ENCODE assay signal across 21 cellular contexts in the genomic region with DNA sequence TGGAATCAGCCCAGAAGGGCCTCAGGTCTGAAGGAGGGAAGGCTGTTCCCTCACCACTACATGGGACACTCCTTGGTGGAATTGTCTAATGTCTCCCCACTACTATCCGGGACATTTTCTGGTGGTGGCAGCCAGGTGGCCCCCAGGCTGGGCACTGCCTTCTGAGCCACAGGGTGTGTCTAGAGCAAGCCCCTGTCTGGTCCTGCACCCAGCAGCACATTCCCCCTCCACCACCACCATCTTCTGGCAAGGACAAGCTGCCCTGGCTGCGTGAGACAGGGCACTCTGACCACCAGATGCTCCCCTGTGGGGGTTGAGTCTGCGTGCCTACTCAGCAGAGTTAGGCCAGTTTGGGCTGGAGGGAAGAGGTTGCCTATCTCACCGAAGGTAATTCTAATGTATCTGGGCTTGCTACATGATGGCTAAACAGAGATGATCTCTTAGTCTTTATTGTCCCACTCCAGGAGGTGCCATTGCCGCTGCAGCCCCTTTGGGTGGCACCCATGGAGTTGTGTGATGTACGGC.
A peak's percentile ranks its signal among the peaks of the same experiment; 100 is the strongest.
DNase-seq lines count a peak whose midpoint lies in the region; ATAC-seq lines count a peak whose summit lies in the region.
"Had no signal": no experiment of that assay in that cellular context is flagged by ENCODE, and none has a peak within 500 bp of the region (broad histone marks: within the 10 kb centered on the region; RNA-seq: fewer than 3 reads in every experiment).

No MANE protein-coding gene starts in this region.

- no peaks in the 10 kb centered on the region for H3K36me3 Mint-ChIP-seq in CD4-positive, CD25-positive, alpha-beta regulatory T cell
- no peaks in the 10 kb centered on the region for H3K36me3 Mint-ChIP-seq in T-helper 17 cell (ENCODE audit: low read depth)
- peaks cover 37% of the 10 kb centered on the region for H3K36me3 Mint-ChIP-seq in activated naive CD4-positive, alpha-beta T cell treated with anti-CD3 and anti-CD28 coated beads, Interleukin-2, amount 10 ng/mL, durations not matched to agents 7 days and 5 days
- H3K36me3 Mint-ChIP-seq in stimulated activated naive B cell treated with anti-CD40 and anti-IgM and Interleukin-4, amounts not matched to agents 10 μg/mL and 1 μg/mL and 100 μg/mL, for 72 hours: no peaks in the 10 kb centered on the region
- H3K36me3 Mint-ChIP-seq: memory B cell had no signal

- peak overlapping the region in 2 of 3 donors; percentile 26 to 87 for H3K27ac Mint-ChIP-seq in CD4-positive, CD25-positive, alpha-beta regulatory T cell
- peak overlapping the region; percentile 84 for H3K27ac Mint-ChIP-seq in T-helper 17 cell
- H3K27ac Mint-ChIP-seq in activated naive CD4-positive, alpha-beta T cell treated with anti-CD3 and anti-CD28 coated beads, Interleukin-2, amount 10 ng/mL, durations not matched to agents 7 days and 5 days: no peak overlapping the region
- no peak overlapping the region for H3K27ac Mint-ChIP-seq in stimulated activated naive B cell treated with anti-CD40 and anti-IgM and Interleukin-4, amounts not matched to agents 10 μg/mL and 1 μg/mL and 100 μg/mL, for 72 hours
- H3K27ac Mint-ChIP-seq: HFFc6, memory B cell, nephron progenitor cell had no signal

- ATAC-seq in CD4-positive, CD25-positive, alpha-beta regulatory T cell (ENCODE audit: low read depth in 2 of 2): no peak
- ATAC-seq in T-helper 17 cell (no peak), HG03460 (IDR thresholded peaks at IDR 0.05; ENCODE audit: unreplicated experiment) (no peak)
- no peak for ATAC-seq in stimulated activated naive B cell treated with anti-CD40 and anti-IgM and Interleukin-4, amounts not matched to agents 10 μg/mL and 1 μg/mL and 100 μg/mL, for 72 hours (replicated peaks)

- no peak overlapping the region for H3K4me3 Mint-ChIP-seq in CD4-positive, CD25-positive, alpha-beta regulatory T cell
- H3K4me3 Mint-ChIP-seq in T-helper 17 cell: no peak overlapping the region
- no peak overlapping the region for H3K4me3 Mint-ChIP-seq in activated naive CD4-positive, alpha-beta T cell treated with anti-CD3 and anti-CD28 coated beads, Interleukin-2, amount 10 ng/mL, durations not matched to agents 7 days and 5 days
- H3K4me3 Mint-ChIP-seq in stimulated activated naive B cell treated with anti-CD40 and anti-IgM and Interleukin-4, amounts not matched to agents 10 μg/mL and 1 μg/mL and 100 μg/mL, for 72 hours: no peak overlapping the region
- H3K4me3 Mint-ChIP-seq: HFFc6, memory B cell, nephron progenitor cell had no signal

- H3K27me3 ChIP-seq in CD4-positive, CD25-positive, alpha-beta regulatory T cell (ENCODE audit: control insufficient read depth, insufficient read depth, low read length): no peaks in the 10 kb centered on the region
- H3K27me3 ChIP-seq in layer of hippocampus (ENCODE audit: control insufficient read depth, insufficient read depth, low read length): no peaks in the 10 kb centered on the region
- H3K27me3 ChIP-seq: ascending aorta, thyroid gland had no signal

- H3K27ac ChIP-seq in CD4-positive, CD25-positive, alpha-beta regulatory T cell (ENCODE audit: insufficient read depth, low read length, poor library complexity, severe bottlenecking): no peak overlapping the region
- H3K27ac ChIP-seq in layer of hippocampus (ENCODE audit: low read depth, low read length) (peak overlapping the region; percentile 39), skin epidermis (peak overlapping the region in 16 of 21 experiments; percentile 1 to 76 (median 44))
- H3K27ac ChIP-seq: thyroid gland had no signal

- H3K4me3 ChIP-seq in CD4-positive, CD25-positive, alpha-beta regulatory T cell (ENCODE audit: low read depth, low read length): no peak overlapping the region
- H3K4me3 ChIP-seq in skin epidermis: peak overlapping the region in 1 of 7 experiments; percentile 8
- H3K4me3 ChIP-seq: thyroid gland had no signal

- H3K9me3 Mint-ChIP-seq in CD4-positive, CD25-positive, alpha-beta regulatory T cell: no peaks in the 10 kb centered on the region
- no peaks in the 10 kb centered on the region for H3K9me3 Mint-ChIP-seq in activated naive CD4-positive, alpha-beta T cell treated with anti-CD3 and anti-CD28 coated beads, Interleukin-2, amount 10 ng/mL, durations not matched to agents 7 days and 5 days
- no peaks in the 10 kb centered on the region for H3K9me3 Mint-ChIP-seq in stimulated activated naive B cell treated with anti-CD40 and anti-IgM and Interleukin-4, amounts not matched to agents 10 μg/mL and 1 μg/mL and 100 μg/mL, for 72 hours
- H3K9me3 Mint-ChIP-seq: HFFc6, memory B cell, nephron progenitor cell had no signal

- H3K9me3 ChIP-seq in CD4-positive, CD25-positive, alpha-beta regulatory T cell (ENCODE audit: control insufficient read depth in 2 of 2, low read length in 2 of 2): no peaks in the 10 kb centered on the region
- no peaks in the 10 kb centered on the region for H3K9me3 ChIP-seq in T-helper 17 cell (ENCODE audit: control insufficient read depth, low read length, poor library complexity, severe bottlenecking)
- H3K9me3 ChIP-seq: ascending aorta, thyroid gland had no signal

- H3K27me3 Mint-ChIP-seq in CD4-positive, CD25-positive, alpha-beta regulatory T cell: no peaks in the 10 kb centered on the region
- no peaks in the 10 kb centered on the region for H3K27me3 Mint-ChIP-seq in T-helper 17 cell
- H3K27me3 Mint-ChIP-seq in activated naive CD4-positive, alpha-beta T cell treated with anti-CD3 and anti-CD28 coated beads, Interleukin-2, amount 10 ng/mL, durations not matched to agents 7 days and 5 days: no peaks in the 10 kb centered on the region
- no peaks in the 10 kb centered on the region for H3K27me3 Mint-ChIP-seq in stimulated activated naive B cell treated with anti-CD40 and anti-IgM and Interleukin-4, amounts not matched to agents 10 μg/mL and 1 μg/mL and 100 μg/mL, for 72 hours
- H3K27me3 Mint-ChIP-seq: memory B cell had no signal

- peaks cover 6% of the 10 kb centered on the region for H3K4me1 ChIP-seq in CD4-positive, CD25-positive, alpha-beta regulatory T cell (ENCODE audit: control insufficient read depth, insufficient read depth, low read length, poor library complexity, severe bottlenecking)
- H3K4me1 ChIP-seq: thyroid gland had no signal

- DNase-seq in CD4-positive, CD25-positive, alpha-beta regulatory T cell: no peak
- DNase-seq in T-helper 17 cell (no peak), AG08396 (ENCODE audit: low spot score) (no peak)
- no peak for DNase-seq in activated naive CD4-positive, alpha-beta T cell treated with anti-CD3 and anti-CD28 coated beads, Interleukin-2, amount 10 ng/mL, durations not matched to agents 7 days and 5 days
- DNase-seq in stimulated activated naive B cell treated with anti-CD40 and anti-IgM and Interleukin-4, amounts not matched to agents 10 μg/mL and 1 μg/mL and 100 μg/mL, for 72 hours: no peak
- DNase-seq: activated CD4-positive, alpha-beta T cell treated with anti-CD3 and anti-CD28 coated beads, Interleukin-2, amount 50 U/mL, for 1 hour; activated gamma-delta T cell treated with Interleukin-2 at 50 U/mL for 16 hours; COR-L47; HFFc6; Karpas-422; NCI-H1092; NCI-H510A treated with DMSO at 0.1 percent for 48 hours; nephron progenitor cell; SHP77 treated with DMSO at 0.1 percent for 48 hours; T-helper 1 cell; thyroid gland had no signal

- CTCF ChIA-PET in activated naive CD4-positive, alpha-beta T cell treated with anti-CD3 and anti-CD28 coated beads, Interleukin-2, amount 10 ng/mL, durations not matched to agents 7 days and 5 days (lab: Charles Lee): interaction anchor here (1.1 to 1.3 kb wide), 2 partner anchors 9 to 14 kb away, joined by 3 read pairs; no protein-coding TSS in a partner anchor

- no peaks in the 10 kb centered on the region for H3K36me3 ChIP-seq in CD4-positive, CD25-positive, alpha-beta regulatory T cell (ENCODE audit: control insufficient read depth, insufficient read depth, low read length)
- H3K36me3 ChIP-seq: ascending aorta, thyroid gland had no signal

- H3K4me1 Mint-ChIP-seq in CD4-positive, CD25-positive, alpha-beta regulatory T cell: peaks cover 0 to 19% (median 7%) of the 10 kb centered on the region in 4 donors
- H3K4me1 Mint-ChIP-seq in T-helper 17 cell: peaks cover 9% of the 10 kb centered on the region
- H3K4me1 Mint-ChIP-seq in activated naive CD4-positive, alpha-beta T cell treated with anti-CD3 and anti-CD28 coated beads, Interleukin-2, amount 10 ng/mL, durations not matched to agents 7 days and 5 days: peaks cover 17% of the 10 kb centered on the region
- H3K4me1 Mint-ChIP-seq in stimulated activated naive B cell treated with anti-CD40 and anti-IgM and Interleukin-4, amounts not matched to agents 10 μg/mL and 1 μg/mL and 100 μg/mL, for 72 hours: peaks cover 14 to 18% of the 10 kb centered on the region in 2 donors

Comparison
In these comparisons a context has a peak if more than half of its experiments do, and no peak if none do; other contexts are left out.
1. H3K27ac Mint-ChIP-seq: peak in CD4-positive, CD25-positive, alpha-beta regulatory T cell (2 of 3) and T-helper 17 cell (single experiment); none in activated naive CD4-positive, alpha-beta T cell treated with anti-CD3 and anti-CD28 coated beads, Interleukin-2, amount 10 ng/mL, durations not matched to agents 7 days and 5 days (single experiment) and stimulated activated naive B cell treated with anti-CD40 and anti-IgM and Interleukin-4, amounts not matched to agents 10 μg/mL and 1 μg/mL and 100 μg/mL, for 72 hours (single experiment).